19 cellular contexts compared by ENCODE assay signal in genomic region chr5:37773809-37774208, GRCh38.
"Had no signal": no experiment of that assay in that cellular context is flagged by ENCODE, and none has a peak within 500 bp of the region (broad histone marks: within the 10 kb centered on the region; RNA-seq: fewer than 3 reads in every experiment).

No MANE protein-coding gene starts in this region.

- H3K9me3 ChIP-seq: pancreas, suprapubic skin, thyroid gland had no signal

- H3K9ac ChIP-seq: neural progenitor cell had no signal

- DNase-seq: dermis blood vessel endothelial cell; esophagus squamous epithelium; foreskin keratinocyte; immature natural killer cell; left colon; nucleus accumbens; pancreas; right cardiac atrium; stimulated activated CD4-positive, alpha-beta T cell treated with anti-CD3 and anti-CD28 coated beads, Interleukin-4, amount 100 ng/mL, for 1 hour; stimulated activated CD8-positive, alpha-beta memory T cell treated with anti-CD3 and anti-CD28 coated beads, Interleukin-4, amount 100 ng/mL, for 48 hours; stimulated activated naive CD8-positive, alpha-beta T cell treated with anti-CD3 and anti-CD28 coated beads, Interleukin-15, Interleukin-2, amounts not matched to agents 100 U/mL and 50 U/mL, for 24 hours; thyroid gland; upper lobe of left lung; uterus had no signal

- H3K27me3 Mint-ChIP-seq: progenitor cell of endocrine pancreas had no signal

- H3K4me1 ChIP-seq: esophagus squamous epithelium, neural progenitor cell, pancreas, suprapubic skin, thyroid gland, upper lobe of left lung, uterus had no signal

- H3K4me1 Mint-ChIP-seq: immature natural killer cell; stimulated activated effector memory CD8-positive, alpha-beta T cell treated with anti-CD3 and anti-CD28 coated beads, Interleukin-12 subunit alpha, Interleukin-12 subunit beta, amount 100 ng/mL, for 72 hours had no signal

- H3K4me3 Mint-ChIP-seq: immature natural killer cell; natural killer cell treated with Interleukin-12 subunit alpha and Interleukin-12 subunit beta and Interleukin-15 and Interleukin-18, amount 100 ng/mL, for 72 hours; neural progenitor cell; stimulated activated effector memory CD8-positive, alpha-beta T cell treated with anti-CD3 and anti-CD28 coated beads, Interleukin-12 subunit alpha, Interleukin-12 subunit beta, amount 100 ng/mL, for 72 hours had no signal

- H3K36me3 Mint-ChIP-seq: neural progenitor cell had no signal

- H2AFZ ChIP-seq: neural progenitor cell had no signal

- H3K27ac ChIP-seq: esophagus squamous epithelium, foreskin keratinocyte, neural progenitor cell, pancreas, suprapubic skin, thyroid gland, upper lobe of left lung, uterus had no signal

- H3K36me3 ChIP-seq: esophagus squamous epithelium, neural progenitor cell, pancreas, suprapubic skin, thyroid gland, upper lobe of left lung, uterus had no signal

- H3K27ac Mint-ChIP-seq: immature natural killer cell; natural killer cell treated with Interleukin-12 subunit alpha and Interleukin-12 subunit beta and Interleukin-15 and Interleukin-18, amount 100 ng/mL, for 72 hours; neural progenitor cell; progenitor cell of endocrine pancreas; stimulated activated effector memory CD8-positive, alpha-beta T cell treated with anti-CD3 and anti-CD28 coated beads, Interleukin-12 subunit alpha, Interleukin-12 subunit beta, amount 100 ng/mL, for 72 hours had no signal

- H3K27me3 ChIP-seq: esophagus squamous epithelium, foreskin keratinocyte, neural progenitor cell, pancreas, suprapubic skin, thyroid gland, upper lobe of left lung, uterus had no signal

- H3K4me3 ChIP-seq: esophagus squamous epithelium, neural progenitor cell, pancreas, suprapubic skin, thyroid gland, upper lobe of left lung, uterus had no signal

- H3K4me2 ChIP-seq: neural progenitor cell had no signal
